In genomic region chr10:60677541-60678129, GRCh38 we compare ENCODE assay signal across 30 cellular contexts.
DNase-seq lines count a peak whose midpoint lies in the region; ATAC-seq and TF ChIP-seq lines count a peak whose summit lies in the region.
"Had no signal": no experiment of that assay in that cellular context is flagged by ENCODE, and none has a peak within 500 bp of the region (broad histone marks: within the 10 kb centered on the region; RNA-seq: fewer than 3 reads in every experiment).

No MANE protein-coding gene starts in this region.

- H3K4me3 ChIP-seq in H7 (ENCODE audit: insufficient read depth, low read depth, low read length) = no peak overlapping the region
- H3K4me3 ChIP-seq in retinal pigment epithelial cell (ENCODE audit: low read length) = peak overlapping the region; percentile 7
- H3K4me3 ChIP-seq: GM23248, spleen, upper lobe of left lung had no signal

- no peak overlapping the region for H3K4me3 Mint-ChIP-seq in stimulated activated naive CD8-positive, alpha-beta T cell treated with anti-CD3 and anti-CD28 coated beads, Interleukin-15, amount 100 ng/mL, for 72 hours
- H3K4me3 Mint-ChIP-seq: activated CD4-positive, alpha-beta T cell treated with anti-CD3 and anti-CD28 coated beads, Interleukin-2, amount 10 ng/mL, durations not matched to agents 24 days and 14 days; activated T-cell treated with anti-CD3 and anti-CD28 coated beads, Interleukin-2, amount 50 U/mL, for 24 hours; memory B cell; naive B cell had no signal

- peak; percentile 22 for DNase-seq in H7
- peak; percentile 40 for DNase-seq in astrocyte of the hippocampus (ENCODE audit: low read depth, low spot score)
- DNase-seq in kidney glomerular epithelial cell (lab: John Stamatoyannopoulos, UW) = peak; percentile 38
- peak; percentile 53 for DNase-seq in retinal pigment epithelial cell (ENCODE audit: low read depth)
- no peak for DNase-seq in stimulated activated naive CD8-positive, alpha-beta T cell treated with anti-CD3 and anti-CD28 coated beads, Interleukin-15, amount 100 ng/mL, for 72 hours
- no peak for DNase-seq in sciatic nerve (ENCODE audit: low spot score)
- DNase-seq in AG08395 (ENCODE audit: low spot score) = no peak
- DNase-seq in NCI-H2171 (lab: John Stamatoyannopoulos, UW) = no peak
- DNase-seq: activated CD4-positive, alpha-beta T cell treated with anti-CD3 and anti-CD28 coated beads, Interleukin-2, amount 10 ng/mL, durations not matched to agents 24 days and 14 days; activated T-cell treated with anti-CD3 and anti-CD28 coated beads, Interleukin-2, amount 50 U/mL, for 24 hours; brain microvascular endothelial cell; DND-41; effector CD4-positive, alpha-beta T cell; GM23248; IMR-90; left cardiac atrium; naive B cell; NCI-H1048; NCI-H1694 treated with DMSO at 0.1 percent for 48 hours; NCI-H2171 treated with DMSO at 0.1 percent for 48 hours; NCI-H526; occipital lobe; SHP77; spleen; stimulated activated CD4-positive, alpha-beta T cell treated with anti-CD3 and anti-CD28 coated beads, Interleukin-2, amount 100 ng/mL, for 48 hours; SW 1271; T1000; upper lobe of left lung; WERI-Rb-1 had no signal

- no peaks in the 10 kb centered on the region for H3K36me3 ChIP-seq in H7 (replicated peaks; ENCODE audit: control insufficient read depth, insufficient read depth, low read length)
- H3K36me3 ChIP-seq: brain microvascular endothelial cell, spleen, WERI-Rb-1 had no signal

- no peak overlapping the region for H3K27ac Mint-ChIP-seq in stimulated activated naive CD8-positive, alpha-beta T cell treated with anti-CD3 and anti-CD28 coated beads, Interleukin-15, amount 100 ng/mL, for 72 hours
- H3K27ac Mint-ChIP-seq: activated CD4-positive, alpha-beta T cell treated with anti-CD3 and anti-CD28 coated beads, Interleukin-2, amount 10 ng/mL, durations not matched to agents 24 days and 14 days; activated T-cell treated with anti-CD3 and anti-CD28 coated beads, Interleukin-2, amount 50 U/mL, for 24 hours; memory B cell; naive B cell had no signal

- ATAC-seq in stimulated activated naive CD8-positive, alpha-beta T cell treated with anti-CD3 and anti-CD28 coated beads, Interleukin-15, amount 100 ng/mL, for 72 hours = no peak
- no peak for ATAC-seq in sciatic nerve
- ATAC-seq: left cardiac atrium had no signal

- H3K9me3 Mint-ChIP-seq in stimulated activated naive CD8-positive, alpha-beta T cell treated with anti-CD3 and anti-CD28 coated beads, Interleukin-15, amount 100 ng/mL, for 72 hours = no peaks in the 10 kb centered on the region

- intact Hi-C loops in sciatic nerve (cut with DNase I) = no loop called here

- no peaks in the 10 kb centered on the region for H3K4me1 Mint-ChIP-seq in stimulated activated naive CD8-positive, alpha-beta T cell treated with anti-CD3 and anti-CD28 coated beads, Interleukin-15, amount 100 ng/mL, for 72 hours
- H3K4me1 Mint-ChIP-seq: activated CD4-positive, alpha-beta T cell treated with anti-CD3 and anti-CD28 coated beads, Interleukin-2, amount 10 ng/mL, durations not matched to agents 24 days and 14 days; naive B cell had no signal

- H3K27me3 Mint-ChIP-seq in stimulated activated naive CD8-positive, alpha-beta T cell treated with anti-CD3 and anti-CD28 coated beads, Interleukin-15, amount 100 ng/mL, for 72 hours = peaks cover 8% of the 10 kb centered on the region
- H3K27me3 Mint-ChIP-seq: activated CD4-positive, alpha-beta T cell treated with anti-CD3 and anti-CD28 coated beads, Interleukin-2, amount 10 ng/mL, durations not matched to agents 24 days and 14 days; activated T-cell treated with anti-CD3 and anti-CD28 coated beads, Interleukin-2, amount 50 U/mL, for 24 hours had no signal

- H3K27me3 ChIP-seq in H7 (ENCODE audit: control insufficient read depth, insufficient read depth, low read length) = no peaks in the 10 kb centered on the region
- H3K27me3 ChIP-seq: brain microvascular endothelial cell, spleen, upper lobe of left lung had no signal

- no peak for TF ChIP-seq CTCF in retinal pigment epithelial cell (conservative IDR thresholded peaks at IDR 0.05; ENCODE audit: low read depth, low read length)

Comparison
In these comparisons a context has a peak if more than half of its experiments do, and no peak if none do; other contexts are left out.
1. DNase-seq: peak in H7 (single experiment), astrocyte of the hippocampus (single experiment), kidney glomerular epithelial cell (single experiment) and retinal pigment epithelial cell (single experiment); none in stimulated activated naive CD8-positive, alpha-beta T cell treated with anti-CD3 and anti-CD28 coated beads, Interleukin-15, amount 100 ng/mL, for 72 hours (0 of 2), sciatic nerve (single experiment), AG08395 (single experiment) and NCI-H2171 (single experiment).